In the genomic region with DNA sequence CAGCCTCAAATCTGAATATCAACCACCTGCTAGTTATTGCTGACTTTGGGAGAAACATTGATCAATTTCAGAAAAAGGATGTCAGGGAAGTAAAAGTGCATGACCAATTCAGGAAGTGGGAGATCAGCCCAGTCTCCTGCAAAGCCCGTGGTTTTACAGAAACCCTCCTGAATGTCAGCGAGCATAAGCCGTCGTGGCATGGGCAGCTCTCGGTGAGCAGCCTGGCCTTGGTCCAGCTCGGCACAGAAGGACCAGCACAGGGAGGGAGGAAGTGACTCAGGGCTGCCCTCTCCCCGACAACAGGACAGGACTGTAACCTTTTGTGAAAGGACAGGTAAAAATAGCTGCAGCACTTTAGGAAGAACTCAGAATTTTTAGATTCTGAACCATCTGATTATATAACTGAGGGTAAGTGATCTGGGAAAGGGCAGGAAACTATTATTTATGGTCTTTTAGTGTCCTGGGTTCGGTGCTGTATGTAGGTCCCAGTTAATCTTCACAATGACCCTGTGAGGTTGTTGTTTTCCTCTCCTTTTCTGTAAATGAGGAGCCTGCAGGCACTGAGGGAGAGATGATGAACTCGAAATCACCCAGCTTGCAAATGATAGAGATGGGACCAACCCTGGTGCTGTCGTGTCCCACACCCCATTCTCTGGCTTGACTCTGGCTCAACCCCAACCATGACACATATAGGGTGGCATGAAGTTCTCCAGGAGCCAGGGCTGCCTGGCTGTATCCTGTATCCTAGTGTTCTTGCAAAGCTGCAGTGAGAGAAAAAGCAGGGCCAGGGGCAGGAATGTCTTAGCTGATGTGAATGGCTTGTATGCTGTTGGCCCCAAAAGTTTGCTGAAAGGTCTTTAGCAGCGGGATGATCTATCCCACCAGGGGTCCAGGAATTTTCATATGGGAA, we compare ENCODE assay signal across 11 cellular contexts. TPM values are rescaled to one million over a fixed set of nuclear protein-coding genes. Genes with fewer than 3 reads are reported as not detected.
DNase-seq lines count a peak whose midpoint lies in the region; ATAC-seq, FAIRE-seq and TF ChIP-seq lines count a peak whose summit lies in the region.
"Had no signal": no experiment of that assay in that cellular context is flagged by ENCODE, and none has a peak within 500 bp of the region (broad histone marks: within the 10 kb centered on the region; RNA-seq: fewer than 3 reads in every experiment).

No MANE protein-coding gene starts in this region.

- H3K27me3 Mint-ChIP-seq in astrocyte (ENCODE audit: low read depth, unreplicated experiment) = peaks cover 16% of the 10 kb centered on the region

- H3K27ac Mint-ChIP-seq in astrocyte (ENCODE audit: unreplicated experiment) = no peak overlapping the region

- H2AFZ ChIP-seq in astrocyte (ENCODE audit: low read depth, low read length) = peak overlapping the region; percentile 5

- no peaks in the 10 kb centered on the region for H3K36me3 ChIP-seq in astrocyte (ENCODE audit: insufficient read depth, low read length)
- H3K36me3 ChIP-seq in right lobe of liver = no peaks in the 10 kb centered on the region

- no peak overlapping the region for H3K4me3 Mint-ChIP-seq in astrocyte (ENCODE audit: unreplicated experiment)

- TF ChIP-seq POLR2A in right lobe of liver (IDR thresholded peaks at IDR 0.05) = no peak

- H3K9ac ChIP-seq in astrocyte (ENCODE audit: low read length) = no peak overlapping the region

- H3K4me1 Mint-ChIP-seq in astrocyte (ENCODE audit: low read depth, unreplicated experiment) = peaks cover 15% of the 10 kb centered on the region

- H3K36me3 Mint-ChIP-seq in astrocyte (ENCODE audit: low read depth, unreplicated experiment) = no peaks in the 10 kb centered on the region

- 37% methylated on average over 5 of the region's 11 CpGs for WGBS in right lobe of liver (ENCODE audit: insufficient coverage, low coverage, low lambda C conversion rate, missing lambda C conversion rate)

- no peaks in the 10 kb centered on the region for H3K27me3 ChIP-seq in astrocyte (ENCODE audit: insufficient read depth, low read length)
- H3K27me3 ChIP-seq in right lobe of liver = no peaks in the 10 kb centered on the region

- intact Hi-C loops in right lobe of liver (cut with DNase I) = no loop called here

- H3K4me1 ChIP-seq in astrocyte (ENCODE audit: insufficient read depth, low read length) (peaks cover 22% of the 10 kb centered on the region), right lobe of liver (no peaks in the 10 kb centered on the region)

- peak overlapping the region; percentile 72 for H3K4me2 ChIP-seq in astrocyte (ENCODE audit: low read length)

- no peak overlapping the region for H3K4me3 ChIP-seq in astrocyte (ENCODE audit: insufficient read depth, low read depth, low read length)
- no peak overlapping the region for H3K4me3 ChIP-seq in right lobe of liver
- H3K4me3 ChIP-seq: coronary artery, skin epidermis had no signal

- TF ChIP-seq CTCF in astrocyte (IDR thresholded peaks at IDR 0.05; ENCODE audit: insufficient read depth, low read depth, low read length) (no peak), right lobe of liver (IDR thresholded peaks at IDR 0.05) (no peak)

- no peaks in the 10 kb centered on the region for H3K79me2 ChIP-seq in astrocyte (ENCODE audit: insufficient read depth, low read length)

- H3K27ac ChIP-seq in astrocyte (ENCODE audit: low read depth, low read length) = no peak overlapping the region
- H3K27ac ChIP-seq in right lobe of liver = no peak overlapping the region
- H3K27ac ChIP-seq: coronary artery, skin epidermis had no signal

- DNase-seq in AML-193 (lab: John Stamatoyannopoulos, UW) (peak; percentile 46 to 52), LHCN-M2 (ENCODE audit: low read depth) (peak; percentile 65), astrocyte (ENCODE audit: low read depth) (peak; percentile 42), right lobe of liver (peak in 1 of 3 donors; percentile 43), NCI-H128 (lab: John Stamatoyannopoulos, UW; ENCODE audit: unreplicated experiment) (no peak), 8988T (no peak), NCI-H345 treated with DMSO at 0.1 percent for 48 hours (lab: John Stamatoyannopoulos, UW; ENCODE audit: unreplicated experiment) (no peak)
- DNase-seq: NCI-H2171 treated with DMSO at 0.1 percent for 48 hours had no signal

- no peaks in the 10 kb centered on the region for H3K9me3 Mint-ChIP-seq in astrocyte (ENCODE audit: unreplicated experiment)

- ATAC-seq in right lobe of liver = peak; percentile 47 to 78 (median 64)
- ATAC-seq in HG03159 (IDR thresholded peaks at IDR 0.05; ENCODE audit: unreplicated experiment) = no peak

- FAIRE-seq in astrocyte (lab: Jason Lieb, UNC) = peak; percentile 45

- H3K9me3 ChIP-seq in astrocyte (ENCODE audit: insufficient read depth, low read depth, low read length) (no peaks in the 10 kb centered on the region), right lobe of liver (no peaks in the 10 kb centered on the region)

- no peaks in the 10 kb centered on the region for H4K20me1 ChIP-seq in astrocyte (ENCODE audit: insufficient read depth, low read length)

RNA-seq across cellular contexts. Expression of gene NRN1, which starts 37.7 kb away (rescaled TPM):
- total RNA-seq in LHCN-M2 (2014; rRNA removed) (40.7 and 41.2 TPM in 2 replicates), astrocyte (0.82 and 1.0 TPM in 2 replicates), right lobe of liver (1 to 10 TPM in 5 of 6 experiments, under 1 TPM in 1; 0.86 to 3.4 (median 2.4) TPM)
- 46.7 TPM for polyA plus RNA-seq in LHCN-M2 (2012)

Comparison
In these comparisons a context has a peak if more than half of its experiments do, and no peak if none do; other contexts are left out.
1. DNase-seq: peak in AML-193 (2 of 2), LHCN-M2 (single experiment) and astrocyte (single experiment); none in NCI-H128 (single experiment), 8988T (single experiment) and NCI-H345 treated with DMSO at 0.1 percent for 48 hours (single experiment).